8 cellular contexts compared by ENCODE assay signal in genomic region chr9:35844628-35845301, GRCh38. TPM values are rescaled to one million over a fixed set of nuclear protein-coding genes. Genes with fewer than 3 reads are reported as not detected.
DNase-seq lines count a peak whose midpoint lies in the region; ATAC-seq and TF ChIP-seq lines count a peak whose summit lies in the region.

No MANE protein-coding gene starts in this region.

- peaks cover 18% of the 10 kb centered on the region for H3K4me1 ChIP-seq in CD8-positive, alpha-beta memory T cell (ENCODE audit: insufficient read depth, low read length)
- H3K4me1 ChIP-seq in left ventricle myocardium inferior (peaks cover 46% of the 10 kb centered on the region), smooth muscle cell (ENCODE audit: low read depth) (peaks cover 13% of the 10 kb centered on the region)

- H3K27me3 ChIP-seq in CD8-positive, alpha-beta memory T cell (ENCODE audit: insufficient read depth, low read length, poor library complexity, severe bottlenecking), result no peaks in the 10 kb centered on the region
- no peaks in the 10 kb centered on the region for H3K27me3 ChIP-seq in left ventricle myocardium inferior (ENCODE audit: low read depth)
- H3K27me3 ChIP-seq in smooth muscle cell (ENCODE audit: low read depth), result no peaks in the 10 kb centered on the region

- H3K27ac Mint-ChIP-seq in CD8-positive, alpha-beta memory T cell, result peak overlapping the region in 6 of 8 donors; percentile 8 to 74 (median 46)
- H3K27ac Mint-ChIP-seq in IgD-negative memory B cell, result peak overlapping the region; percentile 8 to 64 (median 11)
- H3K27ac Mint-ChIP-seq in activated CD8-positive, alpha-beta T cell treated with anti-CD3 and anti-CD28 coated beads for 36 hours, result no peak overlapping the region

- no peak overlapping the region for H2AFZ ChIP-seq in smooth muscle cell (ENCODE audit: low read depth)

- WGBS in smooth muscle cell (ENCODE audit: low lambda C conversion rate), result 48% methylated on average over 7 of the region's 7 CpGs

- H3F3A ChIP-seq in smooth muscle cell (ENCODE audit: low read depth), result peaks cover 16% of the 10 kb centered on the region

- H3K4me2 ChIP-seq in smooth muscle cell, result peak overlapping the region; percentile 57

- peaks cover 16 to 17% (median 16%) of the 10 kb centered on the region in 3 donors for H3K4me1 Mint-ChIP-seq in CD8-positive, alpha-beta memory T cell
- H3K4me1 Mint-ChIP-seq in IgD-negative memory B cell, result peaks cover 31 to 58% (median 40%) of the 10 kb centered on the region in 3 donors
- peaks cover 39% of the 10 kb centered on the region for H3K4me1 Mint-ChIP-seq in activated CD8-positive, alpha-beta T cell treated with anti-CD3 and anti-CD28 coated beads for 36 hours (ENCODE audit: low read depth)

- H3K79me2 ChIP-seq in smooth muscle cell (ENCODE audit: low read depth), result no peaks in the 10 kb centered on the region

- no peak overlapping the region for H3K4me3 Mint-ChIP-seq in CD8-positive, alpha-beta memory T cell
- peak overlapping the region in 3 of 4 donors; percentile 0 to 53 (median 23) for H3K4me3 Mint-ChIP-seq in IgD-negative memory B cell
- no peak overlapping the region for H3K4me3 Mint-ChIP-seq in activated CD8-positive, alpha-beta T cell treated with anti-CD3 and anti-CD28 coated beads for 36 hours

- H3K4me3 ChIP-seq in CD8-positive, alpha-beta memory T cell (ENCODE audit: low read length), result no peak overlapping the region
- H3K4me3 ChIP-seq in left ventricle myocardium inferior (no peak overlapping the region), smooth muscle cell (no peak overlapping the region)

- H3K36me3 ChIP-seq in CD8-positive, alpha-beta memory T cell (ENCODE audit: insufficient read depth, low read length), result no peaks in the 10 kb centered on the region
- H3K36me3 ChIP-seq in left ventricle myocardium inferior (peaks cover 6% of the 10 kb centered on the region), smooth muscle cell (ENCODE audit: low read depth) (no peaks in the 10 kb centered on the region)

- H3K9me3 ChIP-seq in CD8-positive, alpha-beta memory T cell (ENCODE audit: low read length), result no peaks in the 10 kb centered on the region
- H3K9me3 ChIP-seq in left ventricle myocardium inferior (replicated peaks), result no peaks in the 10 kb centered on the region
- H3K9me3 ChIP-seq in smooth muscle cell (replicated peaks; ENCODE audit: low read depth), result no peaks in the 10 kb centered on the region

- H3K9ac ChIP-seq in smooth muscle cell (ENCODE audit: low read depth), result no peak overlapping the region

- intact Hi-C loops in activated CD8-positive, alpha-beta T cell treated with anti-CD3 and anti-CD28 coated beads for 36 hours (cut with micrococcal nuclease), result no loop called here
- intact Hi-C loops in left ventricle myocardium inferior (cut with micrococcal nuclease), result no loop called here

- CTCF ChIA-PET in CD8-positive, alpha-beta memory T cell (lab: Charles Lee), result no interaction called here
- CTCF ChIA-PET in activated CD8-positive, alpha-beta T cell treated with anti-CD3 and anti-CD28 coated beads for 36 hours (lab: Charles Lee), result interaction anchor here (1.1 to 2.9 kb wide), 6 partner anchors 9 to 291 kb away, joined by 3 to 11 read pairs (median 4); partner anchors contain the start of genes FAM221B and TMEM8B

- H4K20me1 ChIP-seq in smooth muscle cell (ENCODE audit: low read depth), result no peaks in the 10 kb centered on the region

- POLR2A ChIA-PET in CD8-positive, alpha-beta memory T cell (lab: Charles Lee), result no interaction called here
- POLR2A ChIA-PET in activated CD8-positive, alpha-beta T cell treated with anti-CD3 and anti-CD28 coated beads for 36 hours (lab: Charles Lee), result interaction anchor here (1.1 kb wide), 1 partner anchor 9 kb away, joined by 3 read pairs; no protein-coding TSS in a partner anchor

- no peaks in the 10 kb centered on the region for H3K9me3 Mint-ChIP-seq in CD8-positive, alpha-beta memory T cell
- no peaks in the 10 kb centered on the region for H3K9me3 Mint-ChIP-seq in IgD-negative memory B cell
- H3K9me3 Mint-ChIP-seq in activated CD8-positive, alpha-beta T cell treated with anti-CD3 and anti-CD28 coated beads for 36 hours, result no peaks in the 10 kb centered on the region

- peaks cover 5 to 17% (median 6%) of the 10 kb centered on the region in 3 donors for H3K36me3 Mint-ChIP-seq in CD8-positive, alpha-beta memory T cell
- H3K36me3 Mint-ChIP-seq in IgD-negative memory B cell, result peaks cover 2% of the 10 kb centered on the region
- no peaks in the 10 kb centered on the region for H3K36me3 Mint-ChIP-seq in activated CD8-positive, alpha-beta T cell treated with anti-CD3 and anti-CD28 coated beads for 36 hours (ENCODE audit: low read depth)

- no peaks in the 10 kb centered on the region for H3K27me3 Mint-ChIP-seq in CD8-positive, alpha-beta memory T cell
- H3K27me3 Mint-ChIP-seq in IgD-negative memory B cell, result peaks cover 3% of the 10 kb centered on the region
- H3K27me3 Mint-ChIP-seq in activated CD8-positive, alpha-beta T cell treated with anti-CD3 and anti-CD28 coated beads for 36 hours, result no peaks in the 10 kb centered on the region

- DNase-seq in CD8-positive, alpha-beta memory T cell, result peak in 2 of 5 donors; percentile 46 to 68
- DNase-seq in activated CD8-positive, alpha-beta T cell treated with anti-CD3 and anti-CD28 coated beads for 36 hours, result peak; percentile 37
- no peak for DNase-seq in left ventricle myocardium inferior
- no peak for DNase-seq in smooth muscle cell (lab: John Stamatoyannopoulos, UW; ENCODE audit: unreplicated experiment)
- DNase-seq in NCI-H524 treated with DMSO at 0.1 percent for 48 hours (lab: John Stamatoyannopoulos, UW), result no peak
- DNase-seq in cerebellar nuclear complex (lab: John Stamatoyannopoulos, UW), result no peak
- DNase-seq in NCI-H510A treated with DMSO at 0.1 percent for 48 hours (lab: John Stamatoyannopoulos, UW), result no peak

- no peak for ATAC-seq in activated CD8-positive, alpha-beta T cell treated with anti-CD3 and anti-CD28 coated beads for 36 hours

- no peak for TF ChIP-seq CTCF in activated CD8-positive, alpha-beta T cell treated with anti-CD3 and anti-CD28 coated beads for 36 hours (IDR thresholded peaks at IDR 0.05)
- TF ChIP-seq CTCF in left ventricle myocardium inferior (IDR thresholded peaks at IDR 0.05; ENCODE audit: borderline replicate concordance) (no peak), smooth muscle cell (IDR thresholded peaks at IDR 0.05; ENCODE audit: borderline replicate concordance, insufficient read depth, poor library complexity, severe bottlenecking) (no peak)

- no peak overlapping the region for H3K27ac ChIP-seq in CD8-positive, alpha-beta memory T cell (ENCODE audit: low read depth, low read length)
- H3K27ac ChIP-seq in left ventricle myocardium inferior (replicated peaks) (peak overlapping the region; percentile 58), smooth muscle cell (ENCODE audit: low read depth) (peak overlapping the region; percentile 44)

RNA-seq across cellular contexts. Expression of gene TMEM8B, which starts 15.7 kb away (rescaled TPM):
- 1 to 10 TPM; 2.1 to 3.0 TPM for total RNA-seq in CD8-positive, alpha-beta memory T cell
- polyA plus RNA-seq in CD8-positive, alpha-beta memory T cell, result 3.0 TPM
- polyA plus RNA-seq in IgD-negative memory B cell (1.3 TPM), smooth muscle cell (12.4 and 18.7 TPM in 2 replicates)
- 1 to 10 TPM; 3.4 to 4.3 TPM for total RNA-seq in activated CD8-positive, alpha-beta T cell treated with anti-CD3 and anti-CD28 coated beads for 36 hours
- total RNA-seq in left ventricle myocardium inferior (17.5 TPM), smooth muscle cell (4.5 and 4.9 TPM in 2 replicates)

RNA-seq across cellular contexts. Expression of gene FAM221B, which starts 16.2 kb away (rescaled TPM):
- total RNA-seq in CD8-positive, alpha-beta memory T cell, result not detected
- polyA plus RNA-seq in CD8-positive, alpha-beta memory T cell, result not detected
- polyA plus RNA-seq in IgD-negative memory B cell (not detected), smooth muscle cell (not detected in 2 replicates)
- total RNA-seq in activated CD8-positive, alpha-beta T cell treated with anti-CD3 and anti-CD28 coated beads for 36 hours, result not detected
- total RNA-seq in left ventricle myocardium inferior (not detected), smooth muscle cell (not detected in 2 replicates)

RNA-seq across cellular contexts. Expression of gene OR13J1, which starts 25.4 kb away (rescaled TPM):
- total RNA-seq in CD8-positive, alpha-beta memory T cell, result not detected
- polyA plus RNA-seq in CD8-positive, alpha-beta memory T cell, result not detected
- polyA plus RNA-seq in IgD-negative memory B cell (not detected), smooth muscle cell (not detected in 2 replicates)
- total RNA-seq in activated CD8-positive, alpha-beta T cell treated with anti-CD3 and anti-CD28 coated beads for 36 hours, result not detected
- total RNA-seq in left ventricle myocardium inferior (not detected), smooth muscle cell (not detected in 2 replicates)

RNA-seq across cellular contexts. Expression of gene HINT2, which starts 29.9 kb away (rescaled TPM):
- total RNA-seq in CD8-positive, alpha-beta memory T cell, result 10 to 100 TPM; 65.1 to 71.7 TPM
- 69.4 TPM for polyA plus RNA-seq in CD8-positive, alpha-beta memory T cell
- polyA plus RNA-seq in IgD-negative memory B cell, result 89.2 TPM
- total RNA-seq in activated CD8-positive, alpha-beta T cell treated with anti-CD3 and anti-CD28 coated beads for 36 hours, result 10 to 100 TPM; 53.4 to 62.7 TPM
- 71.1 TPM for total RNA-seq in left ventricle myocardium inferior
- total RNA-seq in smooth muscle cell, result 7.7 and 20.4 TPM in 2 replicates
- 66.7 and 67.8 TPM in 2 replicates for polyA plus RNA-seq in smooth muscle cell

RNA-seq across cellular contexts. Expression of gene SPAG8, which starts 32.7 kb away (rescaled TPM):
- 1 to 10 TPM in 1 of 2 experiments, under 1 TPM in 1; 0.98 to 1.8 TPM for total RNA-seq in CD8-positive, alpha-beta memory T cell
- 0.79 TPM for polyA plus RNA-seq in CD8-positive, alpha-beta memory T cell
- polyA plus RNA-seq in IgD-negative memory B cell, result 1.1 TPM
- 1 to 10 TPM in 1 of 2 experiments, under 1 TPM in 1; 0.63 to 1.1 TPM for total RNA-seq in activated CD8-positive, alpha-beta T cell treated with anti-CD3 and anti-CD28 coated beads for 36 hours
- total RNA-seq in left ventricle myocardium inferior, result 3.4 TPM
- 0.85 TPM in 1 of 2 replicates, not detected in the other for total RNA-seq in smooth muscle cell
- 0.44 and 1.2 TPM in 2 replicates for polyA plus RNA-seq in smooth muscle cell

Comparison
In these comparisons a context has a peak if more than half of its experiments do, and no peak if none do; other contexts are left out.
1. H3K4me3 Mint-ChIP-seq: peak in IgD-negative memory B cell (3 of 4); none in CD8-positive, alpha-beta memory T cell (0 of 7) and activated CD8-positive, alpha-beta T cell treated with anti-CD3 and anti-CD28 coated beads for 36 hours (single experiment).